In genomic region chr20:46683620-46683938, GRCh38 we compare ENCODE assay signal across 10 cellular contexts. TPM values are rescaled to one million over a fixed set of nuclear protein-coding genes. Genes with fewer than 3 reads are reported as not detected.
A peak's percentile ranks its signal among the peaks of the same experiment; 100 is the strongest.
DNase-seq lines count a peak whose midpoint lies in the region; ATAC-seq and TF ChIP-seq lines count a peak whose summit lies in the region.
"Had no signal": no experiment of that assay in that cellular context is flagged by ENCODE, and none has a peak within 500 bp of the region (broad histone marks: within the 10 kb centered on the region; RNA-seq: fewer than 3 reads in every experiment).

No MANE protein-coding gene starts in this region.

- DNase-seq in H7: no peak
- DNase-seq in body of pancreas: no peak
- DNase-seq in right cardiac atrium: peak in 1 of 3 donors; percentile 30
- no peak for DNase-seq in sciatic nerve (ENCODE audit: low spot score)
- DNase-seq in islet precursor cell: no peak
- no peak for DNase-seq in activated CD4-positive, alpha-beta T cell treated with anti-CD3 and anti-CD28 coated beads for 4 hours
- no peak for DNase-seq in activated CD4-positive, CD25-positive, alpha-beta regulatory T cell (lab: John Stamatoyannopoulos, UW)
- DNase-seq: activated CD4-positive, alpha-beta T cell treated with anti-CD3 and anti-CD28 coated beads for 1 hour; stimulated activated CD4-positive, alpha-beta T cell treated with anti-CD3 and anti-CD28 coated beads, Interleukin-2, amount 100 ng/mL, for 24 hours had no signal

- H3K27me3 ChIP-seq in H7 (ENCODE audit: control insufficient read depth, insufficient read depth, low read length) (no peaks in the 10 kb centered on the region), body of pancreas (no peaks in the 10 kb centered on the region), right cardiac atrium (ENCODE audit: control insufficient read depth, insufficient read depth) (no peaks in the 10 kb centered on the region)

- no peak for ATAC-seq in body of pancreas
- peak; percentile 10 to 30 for ATAC-seq in right cardiac atrium
- ATAC-seq in sciatic nerve: peak; percentile 25
- ATAC-seq in HG02588 (IDR thresholded peaks at IDR 0.05; ENCODE audit: unreplicated experiment): no peak

- intact Hi-C loops in body of pancreas (cut with DNase I): loop anchor here (10.0 kb wide), 1 partner anchor 159 kb away; no protein-coding TSS in a partner anchor
- intact Hi-C loops in right cardiac atrium (cut with DNase I): loop anchor here in 1 of 4 donors (5.0 to 10.0 kb wide), 3 partner anchors 111 to 159 kb away; no protein-coding TSS in a partner anchor
- intact Hi-C loops in sciatic nerve (cut with DNase I): loop anchor here (10.0 kb wide), 1 partner anchor 139 kb away; no protein-coding TSS in a partner anchor

- H3K9me3 ChIP-seq in body of pancreas (no peaks in the 10 kb centered on the region), right cardiac atrium (ENCODE audit: control insufficient read depth, low read length) (no peaks in the 10 kb centered on the region)

- H3K4me3 ChIP-seq in H7 (ENCODE audit: insufficient read depth, low read depth, low read length): peak overlapping the region; percentile 62
- no peak overlapping the region for H3K4me3 ChIP-seq in body of pancreas
- peak overlapping the region; percentile 29 for H3K4me3 ChIP-seq in right cardiac atrium (ENCODE audit: low read length)

- H3K4me1 ChIP-seq in body of pancreas (peaks cover 51% of the 10 kb centered on the region), right cardiac atrium (ENCODE audit: control insufficient read depth, insufficient read depth, low read length) (peaks cover 8% of the 10 kb centered on the region)

- 23 to 26% methylated on average over 9 of the region's 9 CpGs for WGBS in body of pancreas, 2 donors
- WGBS in right cardiac atrium: 30% methylated on average over 9 of the region's 9 CpGs

- TF ChIP-seq CTCF in body of pancreas (IDR thresholded peaks at IDR 0.05): no peak

- peaks cover 17% of the 10 kb centered on the region for H3K36me3 ChIP-seq in H7 (replicated peaks; ENCODE audit: control insufficient read depth, insufficient read depth, low read length)
- no peaks in the 10 kb centered on the region for H3K36me3 ChIP-seq in body of pancreas (replicated peaks in 1 of 2; ENCODE audit: insufficient read depth in 1 of 2, low read depth in 2 of 2)

- H3K27ac ChIP-seq in body of pancreas (peak overlapping the region in 3 of 4 donors; percentile 47 to 68 (median 65)), right cardiac atrium (ENCODE audit: low read length) (no peak overlapping the region)

- TF ChIP-seq POLR2A in body of pancreas (IDR thresholded peaks at IDR 0.05): no peak

RNA-seq across cellular contexts. Expression of gene TP53RK, which starts 5.7 kb away (rescaled TPM):
- 19.2 and 20.0 TPM in 2 replicates for total RNA-seq in H7 (2014; rRNA removed; shearing (Covaris generic))
- total RNA-seq in body of pancreas (10 to 100 TPM in 1 of 2 donors, 1 to 10 TPM in 1; 6.6 to 11.7 TPM), right cardiac atrium (1 to 10 TPM; 8.5 to 9.9 (median 9.3) TPM), sciatic nerve (10.4 TPM)
- polyA plus RNA-seq in right cardiac atrium: 6.8 TPM

RNA-seq across cellular contexts. Expression of gene SLC2A10, which starts 25.9 kb away (rescaled TPM):
- 7.4 and 9.5 TPM in 2 replicates for total RNA-seq in H7 (2014; rRNA removed; shearing (Covaris generic))
- total RNA-seq in body of pancreas: 10 to 100 TPM; 12.2 to 95.3 TPM
- 1 to 10 TPM; 6.7 to 8.5 (median 7.6) TPM for total RNA-seq in right cardiac atrium
- polyA plus RNA-seq in right cardiac atrium: 4.6 TPM
- 14.7 TPM for total RNA-seq in sciatic nerve

RNA-seq across cellular contexts. Expression of gene SLC13A3, which starts 32.3 kb away (rescaled TPM):
- 6.9 and 11.8 TPM in 2 replicates for total RNA-seq in H7 (2014; rRNA removed; shearing (Covaris generic))
- total RNA-seq in body of pancreas: 1 to 10 TPM; 3.4 to 6.3 TPM
- 1 to 10 TPM in 1 of 4 donors, under 1 TPM in 3; 0.35 to 1.5 (median 0.51) TPM for total RNA-seq in right cardiac atrium
- 0.50 TPM for polyA plus RNA-seq in right cardiac atrium
- 21.0 TPM for total RNA-seq in sciatic nerve

Comparison
In these comparisons a context has a peak if more than half of its experiments do, and no peak if none do; other contexts are left out.
1. H3K4me3 ChIP-seq: peak in H7 (single experiment) and right cardiac atrium (single experiment); none in body of pancreas (0 of 2).
2. ATAC-seq: peak in right cardiac atrium (2 of 2) and sciatic nerve (single experiment); none in body of pancreas (single experiment) and HG02588 (single experiment).